ENCODE assay signal across 1 cellular context in the genomic region with DNA sequence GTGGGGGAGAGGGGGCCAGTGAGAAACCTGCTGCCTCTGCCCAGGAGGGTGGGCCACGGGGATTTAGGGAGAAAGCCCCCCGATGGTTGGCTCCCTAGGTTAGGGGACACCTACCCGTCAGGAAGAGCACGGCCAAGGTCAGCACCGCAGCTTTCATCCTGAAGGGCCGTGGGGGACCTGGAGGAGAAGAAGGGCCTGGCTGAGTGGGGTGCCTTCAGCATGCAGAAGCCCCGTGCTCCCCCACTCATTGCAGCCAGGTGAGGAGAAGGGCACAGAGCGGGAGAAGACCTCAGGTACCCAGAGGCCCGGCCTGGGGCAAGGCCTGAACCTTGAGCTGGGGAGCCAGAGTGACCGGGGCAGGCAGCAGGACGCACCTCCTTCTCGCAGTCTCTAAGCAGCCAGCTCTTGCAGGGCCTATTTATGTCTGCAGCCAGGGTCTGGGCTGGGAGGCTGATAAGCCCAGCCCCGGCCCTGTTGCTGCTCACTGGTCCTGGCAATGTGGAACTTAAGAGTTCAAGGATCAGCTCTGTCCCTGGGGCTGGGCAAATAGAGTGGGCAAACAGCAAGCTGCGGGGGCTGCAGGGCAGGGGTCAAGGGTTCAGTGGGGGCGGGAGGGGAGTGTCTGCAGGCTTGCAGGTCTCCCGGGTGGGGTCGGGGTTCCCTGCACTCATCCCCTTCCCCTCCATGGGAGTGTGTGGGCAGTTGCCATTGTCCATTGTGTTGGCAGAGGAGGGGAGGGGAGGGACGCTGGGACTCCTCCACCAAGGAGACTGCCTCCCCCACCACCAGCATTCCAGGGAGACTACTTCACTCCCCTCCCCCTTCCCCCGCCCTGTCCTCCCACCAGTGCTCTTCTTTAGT.
TF ChIP-seq lines count a peak whose summit lies in the region.

A gene (minus strand): TSS at position 392 of the 861 bp plus-strand sequence. CDS start 235 bp downstream, at position 157.

TF ChIP-seq in HepG2, 621 proteins besides CTCF, POLR2A, EP300 and RAD21 (continued from another document and continues in another):
- no peak for TF ChIP-seq SRSF9 (IDR thresholded peaks at IDR 0.05; ENCODE audit: borderline replicate concordance, insufficient read depth, low read depth, low read length, poor library complexity, severe bottlenecking)
- TF ChIP-seq MBD4 (IDR thresholded peaks at IDR 0.05; ENCODE audit: borderline replicate concordance, low read length) = no peak
- TF ChIP-seq, protein P1, sequence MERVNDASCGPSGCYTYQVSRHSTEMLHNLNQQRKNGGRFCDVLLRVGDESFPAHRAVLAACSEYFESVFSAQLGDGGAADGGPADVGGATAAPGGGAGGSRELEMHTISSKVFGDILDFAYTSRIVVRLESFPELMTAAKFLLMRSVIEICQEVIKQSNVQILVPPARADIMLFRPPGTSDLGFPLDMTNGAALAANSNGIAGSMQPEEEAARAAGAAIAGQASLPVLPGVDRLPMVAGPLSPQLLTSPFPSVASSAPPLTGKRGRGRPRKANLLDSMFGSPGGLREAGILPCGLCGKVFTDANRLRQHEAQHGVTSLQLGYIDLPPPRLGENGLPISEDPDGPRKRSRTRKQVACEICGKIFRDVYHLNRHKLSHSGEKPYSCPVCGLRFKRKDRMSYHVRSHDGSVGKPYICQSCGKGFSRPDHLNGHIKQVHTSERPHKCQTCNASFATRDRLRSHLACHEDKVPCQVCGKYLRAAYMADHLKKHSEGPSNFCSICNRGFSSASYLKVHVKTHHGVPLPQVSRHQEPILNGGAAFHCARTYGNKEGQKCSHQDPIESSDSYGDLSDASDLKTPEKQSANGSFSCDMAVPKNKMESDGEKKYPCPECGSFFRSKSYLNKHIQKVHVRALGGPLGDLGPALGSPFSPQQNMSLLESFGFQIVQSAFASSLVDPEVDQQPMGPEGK (CRISPR knock-in tag; IDR thresholded peaks at IDR 0.05) = peak; percentile 100
- TF ChIP-seq ZKSCAN8 (CRISPR knock-in tag; IDR thresholded peaks at IDR 0.05; ENCODE audit: borderline replicate concordance) = peak; percentile 58; the same call in 1 of the 2 replicates
- peak; percentile 76; the same call in 1 of the 2 replicates for TF ChIP-seq CCDC6 (CRISPR knock-in tag; IDR thresholded peaks at IDR 0.05)
- no peak for TF ChIP-seq FOSL1 (CRISPR knock-in tag; IDR thresholded peaks at IDR 0.05; ENCODE audit: borderline replicate concordance)
- TF ChIP-seq SOX5 (CRISPR knock-in tag; IDR thresholded peaks at IDR 0.05; ENCODE audit: borderline replicate concordance) = peak; percentile 95
- TF ChIP-seq ZNF329 (CRISPR knock-in tag; IDR thresholded peaks at IDR 0.05; ENCODE audit: low read depth) = peak; percentile 82
- TF ChIP-seq KLF16 (CRISPR knock-in tag; IDR thresholded peaks at IDR 0.05) = peak in 1 of 2 experiments; percentile 73; a peak in 2 of 4 replicates
- TF ChIP-seq TCF7 (IDR thresholded peaks at IDR 0.05; ENCODE audit: low read depth) = peak; percentile 42; the same call in 1 of the 2 replicates
- TF ChIP-seq ZNF780A (CRISPR knock-in tag; IDR thresholded peaks at IDR 0.05) = peak; percentile 86; the same call in 1 of the 2 replicates
- TF ChIP-seq ZNF570 (CRISPR knock-in tag; IDR thresholded peaks at IDR 0.05; ENCODE audit: borderline replicate concordance) = 0 out of 2 replicates have a peak, but pooled peaks have one; percentile 30
- peak; percentile 92 for TF ChIP-seq NCOA2 (CRISPR knock-in tag; IDR thresholded peaks at IDR 0.05)
- TF ChIP-seq, protein P2, sequence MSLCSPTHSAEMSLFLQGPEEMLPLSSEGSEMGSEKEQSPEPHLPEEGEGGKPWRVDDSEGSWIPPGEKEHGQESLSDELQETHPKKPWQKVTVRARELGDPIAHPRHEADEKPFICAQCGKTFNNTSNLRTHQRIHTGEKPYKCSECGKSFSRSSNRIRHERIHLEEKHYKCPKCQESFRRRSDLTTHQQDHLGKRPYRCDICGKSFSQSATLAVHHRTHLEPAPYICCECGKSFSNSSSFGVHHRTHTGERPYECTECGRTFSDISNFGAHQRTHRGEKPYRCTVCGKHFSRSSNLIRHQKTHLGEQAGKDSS (CRISPR knock-in tag; IDR thresholded peaks at IDR 0.05; ENCODE audit: borderline replicate concordance, low read depth) = peak; percentile 62; the same call in 1 of the 2 replicates
- TF ChIP-seq TAF1 (CRISPR knock-in tag; IDR thresholded peaks at IDR 0.05) = peak; percentile 96
- TF ChIP-seq, protein P3, sequence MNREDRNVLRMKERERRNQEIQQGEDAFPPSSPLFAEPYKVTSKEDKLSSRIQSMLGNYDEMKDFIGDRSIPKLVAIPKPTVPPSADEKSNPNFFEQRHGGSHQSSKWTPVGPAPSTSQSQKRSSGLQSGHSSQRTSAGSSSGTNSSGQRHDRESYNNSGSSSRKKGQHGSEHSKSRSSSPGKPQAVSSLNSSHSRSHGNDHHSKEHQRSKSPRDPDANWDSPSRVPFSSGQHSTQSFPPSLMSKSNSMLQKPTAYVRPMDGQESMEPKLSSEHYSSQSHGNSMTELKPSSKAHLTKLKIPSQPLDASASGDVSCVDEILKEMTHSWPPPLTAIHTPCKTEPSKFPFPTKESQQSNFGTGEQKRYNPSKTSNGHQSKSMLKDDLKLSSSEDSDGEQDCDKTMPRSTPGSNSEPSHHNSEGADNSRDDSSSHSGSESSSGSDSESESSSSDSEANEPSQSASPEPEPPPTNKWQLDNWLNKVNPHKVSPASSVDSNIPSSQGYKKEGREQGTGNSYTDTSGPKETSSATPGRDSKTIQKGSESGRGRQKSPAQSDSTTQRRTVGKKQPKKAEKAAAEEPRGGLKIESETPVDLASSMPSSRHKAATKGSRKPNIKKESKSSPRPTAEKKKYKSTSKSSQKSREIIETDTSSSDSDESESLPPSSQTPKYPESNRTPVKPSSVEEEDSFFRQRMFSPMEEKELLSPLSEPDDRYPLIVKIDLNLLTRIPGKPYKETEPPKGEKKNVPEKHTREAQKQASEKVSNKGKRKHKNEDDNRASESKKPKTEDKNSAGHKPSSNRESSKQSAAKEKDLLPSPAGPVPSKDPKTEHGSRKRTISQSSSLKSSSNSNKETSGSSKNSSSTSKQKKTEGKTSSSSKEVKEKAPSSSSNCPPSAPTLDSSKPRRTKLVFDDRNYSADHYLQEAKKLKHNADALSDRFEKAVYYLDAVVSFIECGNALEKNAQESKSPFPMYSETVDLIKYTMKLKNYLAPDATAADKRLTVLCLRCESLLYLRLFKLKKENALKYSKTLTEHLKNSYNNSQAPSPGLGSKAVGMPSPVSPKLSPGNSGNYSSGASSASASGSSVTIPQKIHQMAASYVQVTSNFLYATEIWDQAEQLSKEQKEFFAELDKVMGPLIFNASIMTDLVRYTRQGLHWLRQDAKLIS (CRISPR knock-in tag; IDR thresholded peaks at IDR 0.05) = peak; percentile 97; the same call in 1 of the 2 replicates
- TF ChIP-seq ZNF569 (CRISPR knock-in tag; IDR thresholded peaks at IDR 0.05; ENCODE audit: borderline replicate concordance) = no peak; the same call in 1 of the 2 replicates
- TF ChIP-seq, protein P4, sequence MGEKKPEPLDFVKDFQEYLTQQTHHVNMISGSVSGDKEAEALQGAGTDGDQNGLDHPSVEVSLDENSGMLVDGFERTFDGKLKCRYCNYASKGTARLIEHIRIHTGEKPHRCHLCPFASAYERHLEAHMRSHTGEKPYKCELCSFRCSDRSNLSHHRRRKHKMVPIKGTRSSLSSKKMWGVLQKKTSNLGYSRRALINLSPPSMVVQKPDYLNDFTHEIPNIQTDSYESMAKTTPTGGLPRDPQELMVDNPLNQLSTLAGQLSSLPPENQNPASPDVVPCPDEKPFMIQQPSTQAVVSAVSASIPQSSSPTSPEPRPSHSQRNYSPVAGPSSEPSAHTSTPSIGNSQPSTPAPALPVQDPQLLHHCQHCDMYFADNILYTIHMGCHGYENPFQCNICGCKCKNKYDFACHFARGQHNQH (CRISPR knock-in tag; IDR thresholded peaks at IDR 0.05) = peak; percentile 89; the same call in 1 of the 2 replicates
- TF ChIP-seq XBP1 (CRISPR knock-in tag; IDR thresholded peaks at IDR 0.05) = peak; percentile 55; the same call in 1 of the 2 replicates
- TF ChIP-seq, protein P5, sequence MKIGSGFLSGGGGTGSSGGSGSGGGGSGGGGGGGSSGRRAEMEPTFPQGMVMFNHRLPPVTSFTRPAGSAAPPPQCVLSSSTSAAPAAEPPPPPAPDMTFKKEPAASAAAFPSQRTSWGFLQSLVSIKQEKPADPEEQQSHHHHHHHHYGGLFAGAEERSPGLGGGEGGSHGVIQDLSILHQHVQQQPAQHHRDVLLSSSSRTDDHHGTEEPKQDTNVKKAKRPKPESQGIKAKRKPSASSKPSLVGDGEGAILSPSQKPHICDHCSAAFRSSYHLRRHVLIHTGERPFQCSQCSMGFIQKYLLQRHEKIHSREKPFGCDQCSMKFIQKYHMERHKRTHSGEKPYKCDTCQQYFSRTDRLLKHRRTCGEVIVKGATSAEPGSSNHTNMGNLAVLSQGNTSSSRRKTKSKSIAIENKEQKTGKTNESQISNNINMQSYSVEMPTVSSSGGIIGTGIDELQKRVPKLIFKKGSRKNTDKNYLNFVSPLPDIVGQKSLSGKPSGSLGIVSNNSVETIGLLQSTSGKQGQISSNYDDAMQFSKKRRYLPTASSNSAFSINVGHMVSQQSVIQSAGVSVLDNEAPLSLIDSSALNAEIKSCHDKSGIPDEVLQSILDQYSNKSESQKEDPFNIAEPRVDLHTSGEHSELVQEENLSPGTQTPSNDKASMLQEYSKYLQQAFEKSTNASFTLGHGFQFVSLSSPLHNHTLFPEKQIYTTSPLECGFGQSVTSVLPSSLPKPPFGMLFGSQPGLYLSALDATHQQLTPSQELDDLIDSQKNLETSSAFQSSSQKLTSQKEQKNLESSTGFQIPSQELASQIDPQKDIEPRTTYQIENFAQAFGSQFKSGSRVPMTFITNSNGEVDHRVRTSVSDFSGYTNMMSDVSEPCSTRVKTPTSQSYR (CRISPR knock-in tag; IDR thresholded peaks at IDR 0.05; ENCODE audit: borderline replicate concordance) = peak; percentile 97
- TF ChIP-seq, protein P6, sequence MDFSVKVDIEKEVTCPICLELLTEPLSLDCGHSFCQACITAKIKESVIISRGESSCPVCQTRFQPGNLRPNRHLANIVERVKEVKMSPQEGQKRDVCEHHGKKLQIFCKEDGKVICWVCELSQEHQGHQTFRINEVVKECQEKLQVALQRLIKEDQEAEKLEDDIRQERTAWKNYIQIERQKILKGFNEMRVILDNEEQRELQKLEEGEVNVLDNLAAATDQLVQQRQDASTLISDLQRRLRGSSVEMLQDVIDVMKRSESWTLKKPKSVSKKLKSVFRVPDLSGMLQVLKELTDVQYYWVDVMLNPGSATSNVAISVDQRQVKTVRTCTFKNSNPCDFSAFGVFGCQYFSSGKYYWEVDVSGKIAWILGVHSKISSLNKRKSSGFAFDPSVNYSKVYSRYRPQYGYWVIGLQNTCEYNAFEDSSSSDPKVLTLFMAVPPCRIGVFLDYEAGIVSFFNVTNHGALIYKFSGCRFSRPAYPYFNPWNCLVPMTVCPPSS (IDR thresholded peaks at IDR 0.05) = no peak
- TF ChIP-seq, protein P7, sequence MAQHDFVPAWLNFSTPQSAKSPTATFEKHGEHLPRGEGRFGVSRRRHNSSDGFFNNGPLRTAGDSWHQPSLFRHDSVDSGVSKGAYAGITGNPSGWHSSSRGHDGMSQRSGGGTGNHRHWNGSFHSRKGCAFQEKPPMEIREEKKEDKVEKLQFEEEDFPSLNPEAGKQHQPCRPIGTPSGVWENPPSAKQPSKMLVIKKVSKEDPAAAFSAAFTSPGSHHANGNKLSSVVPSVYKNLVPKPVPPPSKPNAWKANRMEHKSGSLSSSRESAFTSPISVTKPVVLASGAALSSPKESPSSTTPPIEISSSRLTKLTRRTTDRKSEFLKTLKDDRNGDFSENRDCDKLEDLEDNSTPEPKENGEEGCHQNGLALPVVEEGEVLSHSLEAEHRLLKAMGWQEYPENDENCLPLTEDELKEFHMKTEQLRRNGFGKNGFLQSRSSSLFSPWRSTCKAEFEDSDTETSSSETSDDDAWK (CRISPR knock-in tag; IDR thresholded peaks at IDR 0.05) = no peak
- no peak for TF ChIP-seq SUZ12 (IDR thresholded peaks at IDR 0.05; ENCODE audit: low read depth, low read length)
- TF ChIP-seq ZNF30 (CRISPR knock-in tag; IDR thresholded peaks at IDR 0.05) = peak; percentile 85
- TF ChIP-seq, protein P8, sequence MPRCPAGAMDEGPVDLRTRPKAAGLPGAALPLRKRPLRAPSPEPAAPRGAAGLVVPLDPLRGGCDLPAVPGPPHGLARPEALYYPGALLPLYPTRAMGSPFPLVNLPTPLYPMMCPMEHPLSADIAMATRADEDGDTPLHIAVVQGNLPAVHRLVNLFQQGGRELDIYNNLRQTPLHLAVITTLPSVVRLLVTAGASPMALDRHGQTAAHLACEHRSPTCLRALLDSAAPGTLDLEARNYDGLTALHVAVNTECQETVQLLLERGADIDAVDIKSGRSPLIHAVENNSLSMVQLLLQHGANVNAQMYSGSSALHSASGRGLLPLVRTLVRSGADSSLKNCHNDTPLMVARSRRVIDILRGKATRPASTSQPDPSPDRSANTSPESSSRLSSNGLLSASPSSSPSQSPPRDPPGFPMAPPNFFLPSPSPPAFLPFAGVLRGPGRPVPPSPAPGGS (CRISPR knock-in tag; IDR thresholded peaks at IDR 0.05) = peak; percentile 77; the same call in 1 of the 2 replicates
- TF ChIP-seq, protein P9, sequence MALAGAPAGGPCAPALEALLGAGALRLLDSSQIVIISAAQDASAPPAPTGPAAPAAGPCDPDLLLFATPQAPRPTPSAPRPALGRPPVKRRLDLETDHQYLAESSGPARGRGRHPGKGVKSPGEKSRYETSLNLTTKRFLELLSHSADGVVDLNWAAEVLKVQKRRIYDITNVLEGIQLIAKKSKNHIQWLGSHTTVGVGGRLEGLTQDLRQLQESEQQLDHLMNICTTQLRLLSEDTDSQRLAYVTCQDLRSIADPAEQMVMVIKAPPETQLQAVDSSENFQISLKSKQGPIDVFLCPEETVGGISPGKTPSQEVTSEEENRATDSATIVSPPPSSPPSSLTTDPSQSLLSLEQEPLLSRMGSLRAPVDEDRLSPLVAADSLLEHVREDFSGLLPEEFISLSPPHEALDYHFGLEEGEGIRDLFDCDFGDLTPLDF (CRISPR knock-in tag; IDR thresholded peaks at IDR 0.05) = no peak
- TF ChIP-seq SALL2 (CRISPR knock-in tag; IDR thresholded peaks at IDR 0.05) = peak; percentile 15; the same call in 1 of the 2 replicates
